Comparison of ENCODE assay signal across 14 cellular contexts in genomic region chr3:157075693-157076420, GRCh38.
DNase-seq lines count a peak whose midpoint lies in the region; ATAC-seq and TF ChIP-seq lines count a peak whose summit lies in the region.
"Had no signal": no experiment of that assay in that cellular context is flagged by ENCODE, and none has a peak within 500 bp of the region (broad histone marks: within the 10 kb centered on the region; RNA-seq: fewer than 3 reads in every experiment).

No MANE protein-coding gene starts in this region.

- H3K4me1 Mint-ChIP-seq in CD4-positive, alpha-beta memory T cell = peaks cover 5 to 17% (median 16%) of the 10 kb centered on the region in 4 donors
- peaks cover 13 to 28% (median 18%) of the 10 kb centered on the region in 3 donors for H3K4me1 Mint-ChIP-seq in CD8-positive, alpha-beta memory T cell
- H3K4me1 Mint-ChIP-seq: immature natural killer cell had no signal

- H3K4me3 ChIP-seq in CD4-positive, alpha-beta memory T cell (ENCODE audit: low read length in 2 of 2) = no peak overlapping the region
- H3K4me3 ChIP-seq in CD8-positive, alpha-beta memory T cell (ENCODE audit: low read length) = no peak overlapping the region
- H3K4me3 ChIP-seq in uterus = no peak overlapping the region

- no peak for TF ChIP-seq POLR2A in uterus (IDR thresholded peaks at IDR 0.05)

- H3K27ac ChIP-seq in CD4-positive, alpha-beta memory T cell (ENCODE audit: low read depth, low read length) = no peak overlapping the region
- H3K27ac ChIP-seq in cingulate gyrus (ENCODE audit: low read depth, low read length) (peak overlapping the region; percentile 76), uterus (peak overlapping the region in 1 of 2 donors; percentile 83)
- H3K27ac ChIP-seq in CD8-positive, alpha-beta memory T cell (ENCODE audit: low read depth, low read length) = no peak overlapping the region

- POLR2A ChIA-PET in CD4-positive, alpha-beta memory T cell (lab: Charles Lee; ENCODE audit: partially characterized antibody) = interaction anchor here (0.7 to 1.6 kb wide), 5 partner anchors 9 to 235 kb away, joined by 3 read pairs; no protein-coding TSS in a partner anchor
- POLR2A ChIA-PET in CD8-positive, alpha-beta memory T cell (lab: Charles Lee) = no interaction called here

- H3K9me3 ChIP-seq in CD4-positive, alpha-beta memory T cell (ENCODE audit: control insufficient read depth in 1 of 2, low read length in 2 of 2) = no peaks in the 10 kb centered on the region
- H3K9me3 ChIP-seq in CD8-positive, alpha-beta memory T cell (ENCODE audit: low read length) = no peaks in the 10 kb centered on the region
- no peaks in the 10 kb centered on the region for H3K9me3 ChIP-seq in uterus

- CTCF ChIA-PET in CD4-positive, alpha-beta memory T cell (lab: Charles Lee; ENCODE audit: partially characterized antibody) = interaction anchor here (1.2 to 2.8 kb wide), 2 partner anchors 12 to 62 kb away, joined by 5 to 18 read pairs; no protein-coding TSS in a partner anchor
- CTCF ChIA-PET in CD8-positive, alpha-beta memory T cell (lab: Charles Lee) = interaction anchor here (2.0 kb wide), 1 partner anchor 9 kb away, joined by 7 read pairs; no protein-coding TSS in a partner anchor

- peak; percentile 43 for ATAC-seq in HG02870 (IDR thresholded peaks at IDR 0.05; ENCODE audit: unreplicated experiment)
- ATAC-seq: T-cell had no signal

- H3K36me3 Mint-ChIP-seq in CD4-positive, alpha-beta memory T cell = no peaks in the 10 kb centered on the region
- H3K36me3 Mint-ChIP-seq in CD8-positive, alpha-beta memory T cell = no peaks in the 10 kb centered on the region
- H3K36me3 Mint-ChIP-seq: immature natural killer cell, T-cell had no signal

- intact Hi-C loops in CD4-positive, alpha-beta memory T cell (cut with micrococcal nuclease) = no loop called here
- intact Hi-C loops in uterus (cut with DNase I; ENCODE audit: low total_unique reads) = no loop called here

- H3K27me3 Mint-ChIP-seq in CD4-positive, alpha-beta memory T cell = peaks cover 0 to 3% of the 10 kb centered on the region in 2 donors
- peaks cover 0 to under 1% of the 10 kb centered on the region in 2 donors for H3K27me3 Mint-ChIP-seq in CD8-positive, alpha-beta memory T cell

- peaks cover 7% of the 10 kb centered on the region for H3K4me1 ChIP-seq in CD4-positive, alpha-beta memory T cell (ENCODE audit: insufficient read depth, low read length)
- no peaks in the 10 kb centered on the region for H3K4me1 ChIP-seq in CD8-positive, alpha-beta memory T cell (ENCODE audit: insufficient read depth, low read length)
- no peaks in the 10 kb centered on the region for H3K4me1 ChIP-seq in uterus

- no peaks in the 10 kb centered on the region for H3K36me3 ChIP-seq in CD4-positive, alpha-beta memory T cell (ENCODE audit: insufficient read depth, low read length)
- no peaks in the 10 kb centered on the region for H3K36me3 ChIP-seq in CD8-positive, alpha-beta memory T cell (ENCODE audit: insufficient read depth, low read length)
- no peaks in the 10 kb centered on the region for H3K36me3 ChIP-seq in uterus

- no peak for DNase-seq in CD4-positive, alpha-beta memory T cell
- DNase-seq in pons (ENCODE audit: low spot score) (peak; percentile 74), uterus (no peak), GM20000 (ENCODE audit: low spot score) (no peak)
- DNase-seq in CD8-positive, alpha-beta memory T cell = no peak
- no peak for DNase-seq in stimulated activated CD4-positive, alpha-beta T cell treated with anti-CD3 and anti-CD28 coated beads, Interleukin-15, amount 100 ng/mL, for 24 hours
- DNase-seq: COR-L47; immature natural killer cell; NCI-H1092; NCI-H69; stimulated activated CD4-positive, alpha-beta T cell treated with anti-CD3 and anti-CD28 coated beads, Interleukin-2, amount 100 ng/mL, for 48 hours; T-cell had no signal

- no peaks in the 10 kb centered on the region for H3K27me3 ChIP-seq in CD4-positive, alpha-beta memory T cell (ENCODE audit: insufficient read depth, low read length)
- H3K27me3 ChIP-seq in CD8-positive, alpha-beta memory T cell (ENCODE audit: insufficient read depth, low read length, poor library complexity, severe bottlenecking) = no peaks in the 10 kb centered on the region
- no peaks in the 10 kb centered on the region for H3K27me3 ChIP-seq in uterus

- no peaks in the 10 kb centered on the region for H3K9me3 Mint-ChIP-seq in CD4-positive, alpha-beta memory T cell
- no peaks in the 10 kb centered on the region for H3K9me3 Mint-ChIP-seq in CD8-positive, alpha-beta memory T cell
- H3K9me3 Mint-ChIP-seq: immature natural killer cell, T-cell had no signal

- peak overlapping the region in 4 of 7 donors; percentile 37 to 79 (median 53) for H3K27ac Mint-ChIP-seq in CD4-positive, alpha-beta memory T cell
- peak overlapping the region in 3 of 8 donors; percentile 5 to 64 (median 17) for H3K27ac Mint-ChIP-seq in CD8-positive, alpha-beta memory T cell
- H3K27ac Mint-ChIP-seq: immature natural killer cell had no signal

- TF ChIP-seq CTCF in uterus (IDR thresholded peaks at IDR 0.05) (no peak), GM20000 (IDR thresholded peaks at IDR 0.05; ENCODE audit: extremely low read depth, missing control alignments) (no peak)

- H3K4me3 Mint-ChIP-seq in CD4-positive, alpha-beta memory T cell = peak overlapping the region in 3 of 8 donors; percentile 1 to 17 (median 14)
- H3K4me3 Mint-ChIP-seq in CD8-positive, alpha-beta memory T cell = no peak overlapping the region
- H3K4me3 Mint-ChIP-seq: immature natural killer cell, T-cell had no signal
